In the genomic region with DNA sequence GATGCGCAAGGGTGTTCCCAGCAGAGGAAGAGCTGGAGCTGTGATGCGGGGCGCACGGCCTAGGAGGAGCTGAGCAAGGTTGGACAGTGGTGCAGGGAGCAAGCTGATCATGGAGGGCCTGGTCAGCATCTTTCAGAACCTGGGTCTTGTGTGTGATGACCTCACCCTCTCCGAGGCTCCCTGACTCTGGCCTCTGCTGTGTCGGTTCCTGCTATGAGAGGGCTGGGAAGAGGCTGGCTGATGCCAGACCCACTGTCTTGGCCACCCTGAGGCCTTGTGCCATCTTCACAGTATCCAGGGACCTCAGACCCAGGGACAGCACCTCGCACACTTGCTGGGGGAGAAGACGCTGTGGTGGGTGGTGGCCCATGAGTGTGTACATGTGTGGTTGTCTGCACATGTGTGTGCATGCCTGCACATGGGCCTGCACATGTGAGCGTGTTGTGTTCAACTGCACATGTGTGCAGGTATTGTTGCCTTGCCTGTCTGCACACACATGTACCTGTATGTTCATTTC, we compare ENCODE assay signal across 1 cellular context.
TF ChIP-seq lines count a peak whose summit lies in the region.

No MANE protein-coding gene starts in this region.

TF ChIP-seq in K562, 482 proteins besides CTCF, POLR2A, EP300 and RAD21 (continued from another document):
- TF ChIP-seq, protein P1, sequence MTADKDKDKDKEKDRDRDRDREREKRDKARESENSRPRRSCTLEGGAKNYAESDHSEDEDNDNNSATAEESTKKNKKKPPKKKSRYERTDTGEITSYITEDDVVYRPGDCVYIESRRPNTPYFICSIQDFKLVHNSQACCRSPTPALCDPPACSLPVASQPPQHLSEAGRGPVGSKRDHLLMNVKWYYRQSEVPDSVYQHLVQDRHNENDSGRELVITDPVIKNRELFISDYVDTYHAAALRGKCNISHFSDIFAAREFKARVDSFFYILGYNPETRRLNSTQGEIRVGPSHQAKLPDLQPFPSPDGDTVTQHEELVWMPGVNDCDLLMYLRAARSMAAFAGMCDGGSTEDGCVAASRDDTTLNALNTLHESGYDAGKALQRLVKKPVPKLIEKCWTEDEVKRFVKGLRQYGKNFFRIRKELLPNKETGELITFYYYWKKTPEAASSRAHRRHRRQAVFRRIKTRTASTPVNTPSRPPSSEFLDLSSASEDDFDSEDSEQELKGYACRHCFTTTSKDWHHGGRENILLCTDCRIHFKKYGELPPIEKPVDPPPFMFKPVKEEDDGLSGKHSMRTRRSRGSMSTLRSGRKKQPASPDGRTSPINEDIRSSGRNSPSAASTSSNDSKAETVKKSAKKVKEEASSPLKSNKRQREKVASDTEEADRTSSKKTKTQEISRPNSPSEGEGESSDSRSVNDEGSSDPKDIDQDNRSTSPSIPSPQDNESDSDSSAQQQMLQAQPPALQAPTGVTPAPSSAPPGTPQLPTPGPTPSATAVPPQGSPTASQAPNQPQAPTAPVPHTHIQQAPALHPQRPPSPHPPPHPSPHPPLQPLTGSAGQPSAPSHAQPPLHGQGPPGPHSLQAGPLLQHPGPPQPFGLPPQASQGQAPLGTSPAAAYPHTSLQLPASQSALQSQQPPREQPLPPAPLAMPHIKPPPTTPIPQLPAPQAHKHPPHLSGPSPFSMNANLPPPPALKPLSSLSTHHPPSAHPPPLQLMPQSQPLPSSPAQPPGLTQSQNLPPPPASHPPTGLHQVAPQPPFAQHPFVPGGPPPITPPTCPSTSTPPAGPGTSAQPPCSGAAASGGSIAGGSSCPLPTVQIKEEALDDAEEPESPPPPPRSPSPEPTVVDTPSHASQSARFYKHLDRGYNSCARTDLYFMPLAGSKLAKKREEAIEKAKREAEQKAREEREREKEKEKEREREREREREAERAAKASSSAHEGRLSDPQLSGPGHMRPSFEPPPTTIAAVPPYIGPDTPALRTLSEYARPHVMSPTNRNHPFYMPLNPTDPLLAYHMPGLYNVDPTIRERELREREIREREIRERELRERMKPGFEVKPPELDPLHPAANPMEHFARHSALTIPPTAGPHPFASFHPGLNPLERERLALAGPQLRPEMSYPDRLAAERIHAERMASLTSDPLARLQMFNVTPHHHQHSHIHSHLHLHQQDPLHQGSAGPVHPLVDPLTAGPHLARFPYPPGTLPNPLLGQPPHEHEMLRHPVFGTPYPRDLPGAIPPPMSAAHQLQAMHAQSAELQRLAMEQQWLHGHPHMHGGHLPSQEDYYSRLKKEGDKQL (CRISPR knock-in tag; IDR thresholded peaks at IDR 0.05; ENCODE audit: borderline replicate concordance): no peak
